ENCODE assay signal across 31 cellular contexts in the genomic region with DNA sequence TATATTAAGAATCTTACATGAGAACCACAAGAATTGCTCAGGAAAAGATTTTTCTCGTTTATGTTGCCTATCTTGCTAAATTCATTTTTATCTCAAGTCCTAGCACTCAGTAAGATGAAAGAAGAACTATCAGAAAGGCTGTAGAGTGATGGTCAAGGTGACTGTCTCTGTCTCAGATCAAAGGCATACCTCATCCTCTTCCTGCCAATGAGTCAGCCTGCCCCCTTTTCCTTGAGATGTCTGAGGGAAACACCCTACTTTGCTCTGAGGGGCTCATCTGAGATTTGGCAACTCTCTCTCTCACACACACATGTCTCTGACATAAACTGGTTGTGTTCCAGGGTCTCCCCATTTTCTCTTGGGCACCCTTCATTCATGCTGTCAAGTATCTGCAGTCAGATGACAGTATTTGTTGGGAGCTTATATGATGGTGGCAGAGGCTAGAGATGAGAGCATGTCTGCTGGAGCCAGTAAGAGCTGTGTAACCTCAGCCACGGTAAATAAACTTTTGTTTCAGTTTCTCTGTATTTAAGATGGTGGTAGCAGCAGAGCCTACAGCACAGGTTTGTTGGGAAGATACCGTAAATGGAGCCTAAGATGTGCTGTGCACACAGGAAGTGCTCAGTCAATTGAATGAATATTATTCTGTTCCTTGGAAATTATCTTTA. TPM values are rescaled to one million over a fixed set of nuclear protein-coding genes. Genes with fewer than 3 reads are reported as not detected.
"Had no signal": no experiment of that assay in that cellular context is flagged by ENCODE, and none has a peak within 500 bp of the region (broad histone marks: within the 10 kb centered on the region; RNA-seq: fewer than 3 reads in every experiment).

No MANE protein-coding gene starts in this region.

- H3K36me3 Mint-ChIP-seq: activated CD4-positive, alpha-beta memory T cell treated with anti-CD3 and anti-CD28 coated beads for 36 hours; immature natural killer cell; naive thymus-derived CD4-positive, alpha-beta T cell; stimulated activated naive B cell treated with anti-CD40 and anti-IgM and Interleukin-4, amounts not matched to agents 10 μg/mL and 1 μg/mL and 100 μg/mL, for 72 hours had no signal

- H3K9me3 ChIP-seq: heart left ventricle, pancreas, prostate gland, testis, transverse colon had no signal

- H3K9me3 Mint-ChIP-seq: activated CD4-positive, alpha-beta memory T cell treated with anti-CD3 and anti-CD28 coated beads for 36 hours; activated CD4-positive, alpha-beta T cell treated with anti-CD3 and anti-CD28 coated beads, Interleukin-2, amount 10 ng/mL, durations not matched to agents 24 days and 14 days; activated naive CD4-positive, alpha-beta T cell treated with anti-CD3 and anti-CD28 coated beads for 36 hours; activated T-helper 1 cell treated with anti-CD3 and anti-CD28 coated beads, Interleukin-12 subunit alpha, Interleukin-12 subunit beta, Interleukin-2, Interleukin-4 antibody, amounts not matched to agents 30 ng/mL and 10 ng/mL and 1 ng/mL, durations not matched to agents 14 hours and 24 hours and 36 hours; effector memory CD8-positive, alpha-beta T cell; stimulated activated naive B cell treated with anti-CD40 and anti-IgM and Interleukin-4, amounts not matched to agents 10 μg/mL and 1 μg/mL and 100 μg/mL, for 72 hours had no signal

- DNase-seq: activated CD4-positive, alpha-beta memory T cell treated with anti-CD3 and anti-CD28 coated beads for 36 hours; activated CD4-positive, alpha-beta T cell treated with anti-CD3 and anti-CD28 coated beads, Interleukin-2, amount 10 ng/mL, durations not matched to agents 24 days and 14 days; activated CD4-positive, CD25-positive, alpha-beta regulatory T cell treated with anti-CD3 and anti-CD28 coated beads, Interleukin-2, amount 50 U/mL, for 72 hours; activated effector memory CD4-positive, alpha-beta T cell treated with anti-CD3 and anti-CD28 coated beads, Interleukin-2, amount 50 U/mL, for 16 hours; activated naive CD4-positive, alpha-beta T cell treated with anti-CD3 and anti-CD28 coated beads for 36 hours; amygdala; caudate nucleus; cortex of kidney; effector memory CD8-positive, alpha-beta T cell; foreskin keratinocyte; heart left ventricle; hypothalamus; immature natural killer cell; kidney; midbrain; naive thymus-derived CD4-positive, alpha-beta T cell; nucleus accumbens; pancreas; retina; stimulated activated CD4-positive, alpha-beta T cell treated with anti-CD3 and anti-CD28 coated beads, Interleukin-12 subunit alpha, Interleukin-12 subunit beta, amount 100 ng/mL, for 4 hours; stimulated activated CD4-positive, alpha-beta T cell treated with anti-CD3 and anti-CD28 coated beads, Interleukin-4, amount 100 ng/mL, for 24 hours; stimulated activated naive B cell treated with anti-CD40 and anti-IgM and Interleukin-4, amounts not matched to agents 10 μg/mL and 1 μg/mL and 100 μg/mL, for 72 hours; T-helper 2 cell; testis; transverse colon had no signal

- H3K36me3 ChIP-seq: heart left ventricle, pancreas, prostate gland, transverse colon had no signal

- H3K4me1 Mint-ChIP-seq: activated CD4-positive, alpha-beta T cell treated with anti-CD3 and anti-CD28 coated beads, Interleukin-2, amount 10 ng/mL, durations not matched to agents 24 days and 14 days; immature natural killer cell; stimulated activated naive B cell treated with anti-CD40 and anti-IgM and Interleukin-4, amounts not matched to agents 10 μg/mL and 1 μg/mL and 100 μg/mL, for 72 hours had no signal

- H3K27ac ChIP-seq: foreskin keratinocyte, heart left ventricle, pancreas, prostate gland, testis, transverse colon had no signal

- H3K4me3 ChIP-seq: heart left ventricle, pancreas, prostate gland, testis, transverse colon had no signal

- FAIRE-seq: kidney, pancreas had no signal

- H3K27me3 ChIP-seq: foreskin keratinocyte, heart left ventricle, pancreas, testis, transverse colon had no signal

- H3K4me3 Mint-ChIP-seq: activated CD4-positive, alpha-beta memory T cell treated with anti-CD3 and anti-CD28 coated beads for 36 hours; activated CD4-positive, alpha-beta T cell treated with anti-CD3 and anti-CD28 coated beads, Interleukin-2, amount 10 ng/mL, durations not matched to agents 24 days and 14 days; activated naive CD4-positive, alpha-beta T cell treated with anti-CD3 and anti-CD28 coated beads for 36 hours; activated T-helper 1 cell treated with anti-CD3 and anti-CD28 coated beads, Interleukin-12 subunit alpha, Interleukin-12 subunit beta, Interleukin-2, Interleukin-4 antibody, amounts not matched to agents 30 ng/mL and 10 ng/mL and 1 ng/mL, durations not matched to agents 14 hours and 24 hours and 36 hours; effector memory CD8-positive, alpha-beta T cell; immature natural killer cell; naive thymus-derived CD4-positive, alpha-beta T cell; stimulated activated naive B cell treated with anti-CD40 and anti-IgM and Interleukin-4, amounts not matched to agents 10 μg/mL and 1 μg/mL and 100 μg/mL, for 72 hours had no signal

- H3K4me1 ChIP-seq: foreskin keratinocyte, heart left ventricle, pancreas, prostate gland, testis, transverse colon had no signal

- H3K27ac Mint-ChIP-seq: activated CD4-positive, alpha-beta memory T cell treated with anti-CD3 and anti-CD28 coated beads for 36 hours; activated CD4-positive, alpha-beta T cell treated with anti-CD3 and anti-CD28 coated beads, Interleukin-2, amount 10 ng/mL, durations not matched to agents 24 days and 14 days; activated naive CD4-positive, alpha-beta T cell treated with anti-CD3 and anti-CD28 coated beads for 36 hours; activated T-helper 1 cell treated with anti-CD3 and anti-CD28 coated beads, Interleukin-12 subunit alpha, Interleukin-12 subunit beta, Interleukin-2, Interleukin-4 antibody, amounts not matched to agents 30 ng/mL and 10 ng/mL and 1 ng/mL, durations not matched to agents 14 hours and 24 hours and 36 hours; effector memory CD8-positive, alpha-beta T cell; immature natural killer cell; naive thymus-derived CD4-positive, alpha-beta T cell; stimulated activated naive B cell treated with anti-CD40 and anti-IgM and Interleukin-4, amounts not matched to agents 10 μg/mL and 1 μg/mL and 100 μg/mL, for 72 hours had no signal

- ATAC-seq: effector memory CD8-positive, alpha-beta T cell; foreskin keratinocyte; heart left ventricle; naive thymus-derived CD4-positive, alpha-beta T cell; pancreas; sciatic nerve; stimulated activated naive B cell treated with anti-CD40 and anti-IgM and Interleukin-4, amounts not matched to agents 10 μg/mL and 1 μg/mL and 100 μg/mL, for 72 hours had no signal

RNA-seq across cellular contexts. Expression of gene MMP27, which starts 1.6 kb away (rescaled TPM):
- total RNA-seq: activated CD4-positive, alpha-beta memory T cell treated with anti-CD3 and anti-CD28 coated beads for 36 hours; activated CD4-positive, alpha-beta T cell treated with anti-CD3 and anti-CD28 coated beads, Interleukin-2, amount 10 ng/mL, durations not matched to agents 24 days and 14 days; activated naive CD4-positive, alpha-beta T cell treated with anti-CD3 and anti-CD28 coated beads for 36 hours; activated T-helper 1 cell treated with anti-CD3 and anti-CD28 coated beads, Interleukin-12 subunit alpha, Interleukin-12 subunit beta, Interleukin-2, Interleukin-4 antibody, amounts not matched to agents 30 ng/mL and 10 ng/mL and 1 ng/mL, durations not matched to agents 14 hours and 24 hours and 36 hours; chondrocyte; foreskin keratinocyte; kidney; naive thymus-derived CD4-positive, alpha-beta T cell; prostate gland; sciatic nerve; testis; urinary bladder had no signal
- polyA plus RNA-seq: foreskin keratinocyte; heart left ventricle; immature natural killer cell; naive thymus-derived CD4-positive, alpha-beta T cell; neural cell; pancreas had no signal

RNA-seq across cellular contexts. Expression of gene MMP8, which starts 20.8 kb away (rescaled TPM):
- total RNA-seq: activated CD4-positive, alpha-beta memory T cell treated with anti-CD3 and anti-CD28 coated beads for 36 hours; activated CD4-positive, alpha-beta T cell treated with anti-CD3 and anti-CD28 coated beads, Interleukin-2, amount 10 ng/mL, durations not matched to agents 24 days and 14 days; activated naive CD4-positive, alpha-beta T cell treated with anti-CD3 and anti-CD28 coated beads for 36 hours; activated T-helper 1 cell treated with anti-CD3 and anti-CD28 coated beads, Interleukin-12 subunit alpha, Interleukin-12 subunit beta, Interleukin-2, Interleukin-4 antibody, amounts not matched to agents 30 ng/mL and 10 ng/mL and 1 ng/mL, durations not matched to agents 14 hours and 24 hours and 36 hours; chondrocyte; foreskin keratinocyte; naive thymus-derived CD4-positive, alpha-beta T cell; prostate gland; transverse colon had no signal
- polyA plus RNA-seq: foreskin keratinocyte; immature natural killer cell; naive thymus-derived CD4-positive, alpha-beta T cell; neural cell had no signal
